ENCODE assay signal across 8 cellular contexts in the genomic region with DNA sequence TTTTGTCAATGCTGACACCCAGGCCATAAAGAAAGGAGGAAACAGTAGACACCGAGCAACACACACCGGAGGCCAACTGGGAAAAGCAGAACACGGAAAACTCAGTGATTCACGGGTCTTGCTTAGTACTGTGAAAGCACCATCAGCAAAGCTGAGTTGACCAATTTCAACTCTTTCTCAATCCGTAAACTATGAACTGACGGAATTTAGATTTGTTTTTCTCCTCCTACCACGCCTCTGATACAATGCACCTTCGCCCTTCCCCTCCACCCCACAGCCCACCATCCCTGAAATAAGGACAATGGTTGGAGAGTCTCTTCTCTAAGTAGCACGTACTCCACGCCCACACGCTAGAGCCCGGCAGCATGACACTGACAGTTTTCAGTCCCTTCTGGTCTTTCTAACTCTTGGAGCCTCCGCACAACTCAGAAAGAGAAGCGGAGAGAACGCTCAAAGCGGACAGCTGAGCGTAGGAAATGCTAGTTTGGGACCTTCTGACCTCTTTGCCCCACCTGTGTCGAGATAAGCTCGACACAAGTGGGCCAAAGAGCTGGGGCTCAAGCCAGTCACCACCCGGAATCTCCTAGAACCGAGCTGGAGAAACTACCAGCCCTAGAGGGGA. TPM values are rescaled to one million over a fixed set of nuclear protein-coding genes. Genes with fewer than 3 reads are reported as not detected.
DNase-seq lines count a peak whose midpoint lies in the region; ATAC-seq and TF ChIP-seq lines count a peak whose summit lies in the region.

No MANE protein-coding gene starts in this region.

- peak overlapping the region; percentile 86 to 97 (median 92) for H3K4me3 Mint-ChIP-seq in naive B cell
- peak overlapping the region; percentile 87 to 94 for H3K4me3 Mint-ChIP-seq in stimulated activated naive CD8-positive, alpha-beta T cell treated with anti-CD3 and anti-CD28 coated beads, Interleukin-15, amount 100 ng/mL, for 72 hours

- no peaks in the 10 kb centered on the region for H3K36me3 ChIP-seq in BE2C

- H3K36me3 Mint-ChIP-seq in naive B cell = no peaks in the 10 kb centered on the region

- H3K9me3 ChIP-seq in BE2C = no peaks in the 10 kb centered on the region

- peak overlapping the region; percentile 46 to 94 (median 80) for H3K27ac Mint-ChIP-seq in naive B cell
- H3K27ac Mint-ChIP-seq in stimulated activated naive CD8-positive, alpha-beta T cell treated with anti-CD3 and anti-CD28 coated beads, Interleukin-15, amount 100 ng/mL, for 72 hours = peak overlapping the region; percentile 94 to 95

- DNase-seq in BE2C (peak; percentile 44), NCI-H69 (lab: John Stamatoyannopoulos, UW) (peak; percentile 68), naive B cell (no peak)
- peak; percentile 75 for DNase-seq in activated CD8-positive, alpha-beta memory T cell treated with anti-CD3 and anti-CD28 coated beads, Interleukin-2, amount 50 U/mL, for 48 hours
- peak; percentile 42 to 49 for DNase-seq in stimulated activated naive CD8-positive, alpha-beta T cell treated with anti-CD3 and anti-CD28 coated beads, Interleukin-15, amount 100 ng/mL, for 72 hours

- H3K9me3 Mint-ChIP-seq in naive B cell = no peaks in the 10 kb centered on the region
- H3K9me3 Mint-ChIP-seq in stimulated activated naive CD8-positive, alpha-beta T cell treated with anti-CD3 and anti-CD28 coated beads, Interleukin-15, amount 100 ng/mL, for 72 hours = no peaks in the 10 kb centered on the region

- ATAC-seq in GM19043 (IDR thresholded peaks at IDR 0.05; ENCODE audit: low read depth, unreplicated experiment) (peak; percentile 47), HG03280 (IDR thresholded peaks at IDR 0.05; ENCODE audit: unreplicated experiment) (peak; percentile 43), esophagus mucosa (peak; percentile 64), naive B cell (ENCODE audit: low read depth in 2 of 2) (peak; percentile 34 to 35)
- ATAC-seq in stimulated activated naive CD8-positive, alpha-beta T cell treated with anti-CD3 and anti-CD28 coated beads, Interleukin-15, amount 100 ng/mL, for 72 hours = peak; percentile 49

- no peaks in the 10 kb centered on the region; the same call in 1 of the 2 replicates for H3K4me1 ChIP-seq in BE2C

- H3K4me1 Mint-ChIP-seq in naive B cell = peaks cover 12 to 22% (median 15%) of the 10 kb centered on the region in 3 donors
- H3K4me1 Mint-ChIP-seq in stimulated activated naive CD8-positive, alpha-beta T cell treated with anti-CD3 and anti-CD28 coated beads, Interleukin-15, amount 100 ng/mL, for 72 hours = peaks cover 9% of the 10 kb centered on the region

- H3K27me3 ChIP-seq in BE2C = no peaks in the 10 kb centered on the region

- H3K27me3 Mint-ChIP-seq in naive B cell = peaks cover 4 to 15% (median 12%) of the 10 kb centered on the region in 3 donors
- no peaks in the 10 kb centered on the region for H3K27me3 Mint-ChIP-seq in stimulated activated naive CD8-positive, alpha-beta T cell treated with anti-CD3 and anti-CD28 coated beads, Interleukin-15, amount 100 ng/mL, for 72 hours

- TF ChIP-seq CTCF in BE2C (IDR thresholded peaks at IDR 0.05; ENCODE audit: low read depth, low read length) = no peak

- peak overlapping the region; percentile 90 for H3K4me3 ChIP-seq in BE2C (ENCODE audit: low read depth, low read length)

RNA-seq across cellular contexts. Expression of gene LNPK, which starts 0.7 kb away (rescaled TPM):
- polyA plus RNA-seq in BE2C (2012; ENCODE audit: insufficient read depth, insufficient read length, low read depth) = 6.8 TPM
- 36.6 TPM for total RNA-seq in esophagus mucosa
- polyA plus RNA-seq in naive B cell (ENCODE audit: low read depth in 6 of 6) = 10 to 100 TPM in 4 of 6 donors, 1 to 10 TPM in 2; 7.1 to 15.6 (median 10.2) TPM
